In the genomic region with DNA sequence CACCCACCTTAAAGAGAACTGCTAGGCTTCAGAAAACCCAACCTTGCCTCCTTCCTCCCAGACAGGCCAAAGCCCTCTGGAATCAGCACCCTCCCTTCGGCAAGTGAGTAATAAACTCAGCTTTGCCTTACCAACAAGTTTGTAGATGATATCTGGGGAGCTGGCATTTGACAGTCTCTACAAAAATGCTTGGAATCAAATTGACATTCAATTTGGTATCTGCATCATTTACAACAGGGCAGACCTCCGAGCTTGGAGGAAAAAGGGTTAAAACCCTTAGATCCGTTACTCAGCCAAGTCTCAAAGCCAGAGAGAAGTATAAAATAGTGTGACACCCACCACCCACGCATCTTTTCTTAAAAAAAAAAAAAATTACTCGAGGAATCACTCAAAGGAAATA, we compare ENCODE assay signal across 24 cellular contexts.
DNase-seq lines count a peak whose midpoint lies in the region; ATAC-seq, FAIRE-seq and TF ChIP-seq lines count a peak whose summit lies in the region.
"Had no signal": no experiment of that assay in that cellular context is flagged by ENCODE, and none has a peak within 500 bp of the region (broad histone marks: within the 10 kb centered on the region; RNA-seq: fewer than 3 reads in every experiment).

No MANE protein-coding gene starts in this region.

- CTCF ChIA-PET in K562 (lab: Yijun Ruan, JAX; ENCODE audit: low intra/inter-chr PET ratio), result no interaction called here

- peak overlapping the region; percentile 33 for H3K4me3 Mint-ChIP-seq in stimulated activated naive CD8-positive, alpha-beta T cell treated with anti-CD3 and anti-CD28 coated beads, Interleukin-15, Interleukin-2, amounts not matched to agents 100 ng/mL and 50 ng/mL, for 24 hours
- peak overlapping the region; percentile 24 to 38 for H3K4me3 Mint-ChIP-seq in stimulated activated naive CD8-positive, alpha-beta T cell treated with anti-CD3 and anti-CD28 coated beads, Interleukin-15, amount 100 ng/mL, for 72 hours

- BruUV-seq in K562 (replicated peaks; lab: Mats Ljungman, UMichigan), result no TSS peak

- no peak for FAIRE-seq in K562 (lab: Jason Lieb, UNC)
- FAIRE-seq: endometrium, GM12878, kidney had no signal

- H3K27me3 ChIP-seq in K562 (ENCODE audit: control insufficient read depth in 2 of 2, insufficient read depth in 2 of 2, low read length in 2 of 2), result peaks cover 12 to 44% of the 10 kb centered on the region in 2 experiments; a peak in 4 of 5 replicates
- no peaks in the 10 kb centered on the region for H3K27me3 ChIP-seq in colonic mucosa
- H3K27me3 ChIP-seq: ascending aorta, SJCRH30, spleen had no signal

- peak overlapping the region; percentile 73 for H3K27ac Mint-ChIP-seq in stimulated activated naive CD8-positive, alpha-beta T cell treated with anti-CD3 and anti-CD28 coated beads, Interleukin-15, Interleukin-2, amounts not matched to agents 100 ng/mL and 50 ng/mL, for 24 hours
- H3K27ac Mint-ChIP-seq in stimulated activated naive CD8-positive, alpha-beta T cell treated with anti-CD3 and anti-CD28 coated beads, Interleukin-15, amount 100 ng/mL, for 72 hours, result peak overlapping the region in 1 of 2 donors; percentile 55

- TF ChIP-seq EP300 in K562 (IDR thresholded peaks at IDR 0.05; ENCODE audit: low read length), result no peak

- no peak overlapping the region for H3K9ac ChIP-seq in K562 (ENCODE audit: insufficient read depth in 1 of 2, low read depth in 2 of 2, low read length in 2 of 2)
- H3K9ac ChIP-seq in colonic mucosa (ENCODE audit: low read depth in 2 of 2, low read length in 2 of 2), result no peak overlapping the region

- H3K9me3 ChIP-seq in K562 (replicated peaks; ENCODE audit: control insufficient read depth, insufficient read depth, low read depth, low read length) (no peaks in the 10 kb centered on the region), colonic mucosa (no peaks in the 10 kb centered on the region)
- H3K9me3 ChIP-seq: ascending aorta, psoas muscle, SJCRH30, spleen, thoracic aorta had no signal

- H2AFZ ChIP-seq in K562 (ENCODE audit: low read depth, low read length), result no peak overlapping the region

- H3K4me1 Mint-ChIP-seq in stimulated activated naive CD8-positive, alpha-beta T cell treated with anti-CD3 and anti-CD28 coated beads, Interleukin-15, Interleukin-2, amounts not matched to agents 100 ng/mL and 50 ng/mL, for 24 hours (ENCODE audit: low read depth), result peaks cover 62% of the 10 kb centered on the region
- H3K4me1 Mint-ChIP-seq in stimulated activated naive CD8-positive, alpha-beta T cell treated with anti-CD3 and anti-CD28 coated beads, Interleukin-15, amount 100 ng/mL, for 72 hours, result peaks cover 64% of the 10 kb centered on the region

- TF ChIP-seq POLR2A in K562 (conservative IDR thresholded peaks at IDR 0.05), result no peak

- TF ChIP-seq CTCF in K562 (IDR thresholded peaks at IDR 0.05 in 2 of 3, conservative IDR thresholded peaks at IDR 0.05 in 1 of 3; ENCODE audit: insufficient read depth in 2 of 3, low read depth in 1 of 3, low read length in 3 of 3), result no peak
- no peak for TF ChIP-seq CTCF in colonic mucosa (IDR thresholded peaks at IDR 0.05)

- no peaks in the 10 kb centered on the region for H3K9me3 Mint-ChIP-seq in stimulated activated naive CD8-positive, alpha-beta T cell treated with anti-CD3 and anti-CD28 coated beads, Interleukin-15, Interleukin-2, amounts not matched to agents 100 ng/mL and 50 ng/mL, for 24 hours
- no peaks in the 10 kb centered on the region for H3K9me3 Mint-ChIP-seq in stimulated activated naive CD8-positive, alpha-beta T cell treated with anti-CD3 and anti-CD28 coated beads, Interleukin-15, amount 100 ng/mL, for 72 hours

- H3K36me3 ChIP-seq in K562 (ENCODE audit: control insufficient read depth, insufficient read depth, low read length), result no peaks in the 10 kb centered on the region
- no peaks in the 10 kb centered on the region for H3K36me3 ChIP-seq in colonic mucosa
- H3K36me3 ChIP-seq: ascending aorta, SJCRH30, spleen, thoracic aorta had no signal

- H3K9me1 ChIP-seq in K562 (ENCODE audit: control insufficient read depth, insufficient read depth, low read length), result no peaks in the 10 kb centered on the region

- intact Hi-C loops in K562 (cut with micrococcal nuclease) (no loop called here), colonic mucosa (cut with DNase I) (no loop called here)

- in situ Hi-C loops in K562 (cut with MboI), result no loop called here

- H3K79me2 ChIP-seq in K562 (ENCODE audit: control insufficient read depth, insufficient read depth, low read length), result no peaks in the 10 kb centered on the region

- H3K27me3 Mint-ChIP-seq in stimulated activated naive CD8-positive, alpha-beta T cell treated with anti-CD3 and anti-CD28 coated beads, Interleukin-15, Interleukin-2, amounts not matched to agents 100 ng/mL and 50 ng/mL, for 24 hours, result no peaks in the 10 kb centered on the region
- no peaks in the 10 kb centered on the region for H3K27me3 Mint-ChIP-seq in stimulated activated naive CD8-positive, alpha-beta T cell treated with anti-CD3 and anti-CD28 coated beads, Interleukin-15, amount 100 ng/mL, for 72 hours

- no peak for ATAC-seq in stimulated activated naive CD8-positive, alpha-beta T cell treated with anti-CD3 and anti-CD28 coated beads, Interleukin-15, Interleukin-2, amounts not matched to agents 100 U/mL and 50 U/mL, for 24 hours
- ATAC-seq in K562 (no peak), HG03280 (IDR thresholded peaks at IDR 0.05; ENCODE audit: unreplicated experiment) (no peak), GM21528 (IDR thresholded peaks at IDR 0.05; ENCODE audit: low FRiP score, unreplicated experiment) (no peak)
- no peak for ATAC-seq in stimulated activated naive CD8-positive, alpha-beta T cell treated with anti-CD3 and anti-CD28 coated beads, Interleukin-15, amount 100 ng/mL, for 72 hours
- ATAC-seq: GM12878, psoas muscle had no signal

- H3K27ac ChIP-seq in K562 (ENCODE audit: extremely low read depth, low read depth, low read length) (no peak overlapping the region), colonic mucosa (no peak overlapping the region)
- H3K27ac ChIP-seq: ascending aorta, psoas muscle, SJCRH30, spleen, thoracic aorta had no signal

- POLR2A ChIA-PET in K562 (lab: Yijun Ruan, JAX), result interaction anchor here (0.6 to 1.2 kb wide), 2 partner anchors 71 to 391 kb away, joined by 3 to 4 read pairs; no protein-coding TSS in a partner anchor

- peaks cover 70% of the 10 kb centered on the region for H3K36me3 Mint-ChIP-seq in stimulated activated naive CD8-positive, alpha-beta T cell treated with anti-CD3 and anti-CD28 coated beads, Interleukin-15, Interleukin-2, amounts not matched to agents 100 ng/mL and 50 ng/mL, for 24 hours (ENCODE audit: low read depth)

- H3K4me3 ChIP-seq in K562, result no peak overlapping the region
- H3K4me3 ChIP-seq in colonic mucosa, result no peak overlapping the region
- H3K4me3 ChIP-seq: ascending aorta, GM12878, psoas muscle, SJCRH30, spleen, thoracic aorta had no signal

- 1% methylated on average over 5 of the region's 5 CpGs for WGBS in K562 (ENCODE audit: insufficient coverage, low coverage, missing lambda C conversion rate)

- H3K4me1 ChIP-seq in K562 (replicated peaks in 1 of 2; ENCODE audit: control insufficient read depth in 2 of 2, insufficient read depth in 2 of 2, low read length in 2 of 2) (no peaks in the 10 kb centered on the region), colonic mucosa (no peaks in the 10 kb centered on the region)
- H3K4me1 ChIP-seq: ascending aorta, psoas muscle had no signal

- no peak for DNase-seq in stimulated activated naive CD8-positive, alpha-beta T cell treated with anti-CD3 and anti-CD28 coated beads, Interleukin-15, Interleukin-2, amounts not matched to agents 100 U/mL and 50 U/mL, for 24 hours
- DNase-seq in RPMI7951 (ENCODE audit: low read depth) (peak; percentile 34), K562 (ENCODE audit: extremely low read depth in 1 of 4, low spot score in 3 of 4) (no peak), colonic mucosa (no peak)
- no peak for DNase-seq in stimulated activated naive CD8-positive, alpha-beta T cell treated with anti-CD3 and anti-CD28 coated beads, Interleukin-15, amount 100 ng/mL, for 72 hours
- DNase-seq: Calu3; GDM1; hippocampal formation; kidney; NCI-H1417; NCI-H526 treated with DMSO at 0.1 percent for 48 hours; OCI-M1; psoas muscle; SJCRH30; spleen; stimulated activated CD8-positive, alpha-beta memory T cell treated with anti-CD3 and anti-CD28 coated beads, Interleukin-4, amount 100 ng/mL, for 48 hours; T1000 had no signal

- TF ChIP-seq RAD21 in K562 (CRISPR knock-in tag; conservative IDR thresholded peaks at IDR 0.05 in 1 of 2, IDR thresholded peaks at IDR 0.05 in 1 of 2), result no peak

- no peak overlapping the region for H3K4me2 ChIP-seq in K562 (ENCODE audit: insufficient read depth, low read length)

- no peaks in the 10 kb centered on the region; the same call in 1 of the 2 replicates for H4K20me1 ChIP-seq in K562 (replicated peaks; ENCODE audit: control insufficient read depth, insufficient read depth, low read length)

TF ChIP-seq in K562, 482 proteins besides CTCF, POLR2A, EP300 and RAD21:
- no peak for TF ChIP-seq ZNF764 (CRISPR knock-in tag; IDR thresholded peaks at IDR 0.05; ENCODE audit: low read depth)
- peak; percentile 46 for TF ChIP-seq EGR1 (conservative IDR thresholded peaks at IDR 0.05)
- TF ChIP-seq ZNF174 (CRISPR knock-in tag; IDR thresholded peaks at IDR 0.05), result no peak
TF ChIP-seq in K562: peak in this region for 1.
